18 cellular contexts compared by ENCODE assay signal in the genomic region with DNA sequence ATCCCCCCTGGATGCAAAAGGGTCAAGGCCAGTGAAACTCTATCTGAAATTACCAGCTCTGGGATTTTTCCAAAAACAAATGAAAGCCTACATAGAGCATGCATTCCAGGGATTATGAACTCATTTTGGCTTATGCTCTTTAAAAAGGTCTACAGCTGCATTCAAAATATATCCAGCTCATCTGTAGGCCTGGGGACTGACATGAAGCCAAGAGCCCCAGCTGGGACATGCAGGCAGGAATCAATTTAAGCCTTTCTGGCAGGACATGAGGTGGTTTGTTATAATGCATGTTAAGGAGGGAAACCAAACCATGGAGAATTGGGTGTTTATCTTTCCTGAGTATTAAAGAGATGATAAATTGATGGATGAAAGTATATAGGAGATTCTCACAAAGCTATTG.
"Had no signal": no experiment of that assay in that cellular context is flagged by ENCODE, and none has a peak within 500 bp of the region (broad histone marks: within the 10 kb centered on the region; RNA-seq: fewer than 3 reads in every experiment).

No MANE protein-coding gene starts in this region.

- H3K27me3 Mint-ChIP-seq: activated naive CD4-positive, alpha-beta T cell treated with anti-CD3 and anti-CD28 coated beads, Interleukin-2, amount 50 U/mL, for 24 hours had no signal

- H3K36me3 Mint-ChIP-seq: activated naive CD4-positive, alpha-beta T cell treated with anti-CD3 and anti-CD28 coated beads, Interleukin-2, amount 50 U/mL, for 24 hours had no signal

- H3K27ac Mint-ChIP-seq: activated naive CD4-positive, alpha-beta T cell treated with anti-CD3 and anti-CD28 coated beads, Interleukin-2, amount 50 U/mL, for 24 hours; activated T-cell treated with anti-CD3 and anti-CD28 coated beads, Interleukin-2, amount 50 U/mL, for 24 hours; nephron progenitor cell had no signal

- H3K9me3 Mint-ChIP-seq: activated naive CD4-positive, alpha-beta T cell treated with anti-CD3 and anti-CD28 coated beads, Interleukin-2, amount 50 U/mL, for 24 hours; activated T-cell treated with anti-CD3 and anti-CD28 coated beads, Interleukin-2, amount 50 U/mL, for 24 hours; nephron progenitor cell had no signal

- H3K4me1 Mint-ChIP-seq: nephron progenitor cell had no signal

- ATAC-seq: esophagus mucosa, gastrocnemius medialis had no signal

- DNase-seq: activated CD4-positive, alpha-beta T cell treated with anti-CD3 and anti-CD28 coated beads, Interleukin-2, amount 50 U/mL, for 4 hours; activated CD4-positive, CD25-positive, alpha-beta regulatory T cell treated with anti-CD3 and anti-CD28 coated beads, Interleukin-2, amount 50 U/mL, for 72 hours; activated effector memory CD4-positive, alpha-beta T cell treated with Interleukin-2 at 50 U/mL for 16 hours; activated T-cell treated with anti-CD3 and anti-CD28 coated beads, Interleukin-2, amount 50 U/mL, for 24 hours; amniotic stem cell; dorsolateral prefrontal cortex; gastrocnemius medialis; left ventricle myocardium inferior; mesenchymal stem cell; nephron progenitor cell; ovary; sigmoid colon; stimulated activated CD4-positive, alpha-beta T cell treated with anti-CD3 and anti-CD28 coated beads, Interleukin-12 subunit alpha, Interleukin-12 subunit beta, amount 100 ng/mL, for 4 hours; stimulated activated CD4-positive, alpha-beta T cell treated with anti-CD3 and anti-CD28 coated beads, Interleukin-2, amount 100 ng/mL, for 48 hours; stimulated activated naive CD4-positive, alpha-beta T cell treated with Interleukin-2 at 50 U/mL for 16 hours; upper lobe of left lung had no signal

- H3K4me3 Mint-ChIP-seq: activated naive CD4-positive, alpha-beta T cell treated with anti-CD3 and anti-CD28 coated beads, Interleukin-2, amount 50 U/mL, for 24 hours; activated T-cell treated with anti-CD3 and anti-CD28 coated beads, Interleukin-2, amount 50 U/mL, for 24 hours; nephron progenitor cell had no signal
